ENCODE assay signal across 1 cellular context in the genomic region with DNA sequence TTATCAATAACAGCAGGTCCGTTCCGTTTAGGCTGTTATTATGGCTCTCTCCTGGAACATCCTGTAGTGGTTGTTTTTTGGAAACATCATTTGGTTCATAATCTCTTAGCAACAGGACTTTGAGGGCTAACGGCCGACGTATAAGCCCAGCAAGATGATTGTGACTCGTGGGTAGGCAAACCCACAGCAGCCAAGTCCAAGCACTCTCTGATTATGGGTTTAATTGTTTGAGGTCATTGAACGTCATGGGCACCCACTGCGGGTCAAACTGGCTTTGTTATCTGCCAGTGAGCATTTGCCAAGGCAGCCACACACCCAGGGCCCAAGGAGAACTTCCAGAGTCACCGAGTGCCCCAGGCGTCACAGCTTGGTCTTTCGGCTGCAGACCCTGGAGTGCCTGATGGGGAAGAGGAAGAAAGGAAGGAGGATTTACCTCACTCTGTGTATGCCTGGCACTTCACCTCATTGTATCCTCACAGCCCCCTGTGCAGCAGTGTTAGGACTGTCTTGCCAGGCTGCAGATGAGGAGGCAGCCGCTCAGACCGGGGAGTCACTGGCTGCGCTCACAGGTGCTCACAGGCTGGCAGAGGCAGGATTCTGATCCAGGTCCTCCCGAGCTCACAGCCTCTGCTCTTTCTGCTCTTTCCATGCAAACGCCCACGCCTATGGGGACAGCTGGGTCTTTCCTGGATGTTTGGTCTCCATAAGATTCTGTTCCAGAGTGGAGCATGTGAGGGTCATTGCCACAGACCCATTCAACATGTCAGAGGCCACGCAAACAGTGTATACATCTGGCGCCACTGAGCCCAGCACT.
TF ChIP-seq lines count a peak whose summit lies in the region.

No MANE protein-coding gene starts in this region.

TF ChIP-seq in SK-N-SH, 30 proteins besides CTCF, POLR2A, EP300 and RAD21 (continued from another document):
- TF ChIP-seq, protein P1, sequence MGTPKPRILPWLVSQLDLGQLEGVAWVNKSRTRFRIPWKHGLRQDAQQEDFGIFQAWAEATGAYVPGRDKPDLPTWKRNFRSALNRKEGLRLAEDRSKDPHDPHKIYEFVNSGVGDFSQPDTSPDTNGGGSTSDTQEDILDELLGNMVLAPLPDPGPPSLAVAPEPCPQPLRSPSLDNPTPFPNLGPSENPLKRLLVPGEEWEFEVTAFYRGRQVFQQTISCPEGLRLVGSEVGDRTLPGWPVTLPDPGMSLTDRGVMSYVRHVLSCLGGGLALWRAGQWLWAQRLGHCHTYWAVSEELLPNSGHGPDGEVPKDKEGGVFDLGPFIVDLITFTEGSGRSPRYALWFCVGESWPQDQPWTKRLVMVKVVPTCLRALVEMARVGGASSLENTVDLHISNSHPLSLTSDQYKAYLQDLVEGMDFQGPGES (IDR thresholded peaks at IDR 0.05; ENCODE audit: low read depth, low read length): no peak
- TF ChIP-seq, protein P2, sequence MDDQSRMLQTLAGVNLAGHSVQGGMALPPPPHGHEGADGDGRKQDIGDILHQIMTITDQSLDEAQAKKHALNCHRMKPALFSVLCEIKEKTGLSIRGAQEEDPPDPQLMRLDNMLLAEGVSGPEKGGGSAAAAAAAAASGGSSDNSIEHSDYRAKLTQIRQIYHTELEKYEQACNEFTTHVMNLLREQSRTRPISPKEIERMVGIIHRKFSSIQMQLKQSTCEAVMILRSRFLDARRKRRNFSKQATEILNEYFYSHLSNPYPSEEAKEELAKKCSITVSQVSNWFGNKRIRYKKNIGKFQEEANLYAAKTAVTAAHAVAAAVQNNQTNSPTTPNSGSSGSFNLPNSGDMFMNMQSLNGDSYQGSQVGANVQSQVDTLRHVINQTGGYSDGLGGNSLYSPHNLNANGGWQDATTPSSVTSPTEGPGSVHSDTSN (IDR thresholded peaks at IDR 0.05): no peak
- TF ChIP-seq, protein P3, sequence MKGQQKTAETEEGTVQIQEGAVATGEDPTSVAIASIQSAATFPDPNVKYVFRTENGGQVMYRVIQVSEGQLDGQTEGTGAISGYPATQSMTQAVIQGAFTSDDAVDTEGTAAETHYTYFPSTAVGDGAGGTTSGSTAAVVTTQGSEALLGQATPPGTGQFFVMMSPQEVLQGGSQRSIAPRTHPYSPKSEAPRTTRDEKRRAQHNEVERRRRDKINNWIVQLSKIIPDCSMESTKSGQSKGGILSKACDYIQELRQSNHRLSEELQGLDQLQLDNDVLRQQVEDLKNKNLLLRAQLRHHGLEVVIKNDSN (IDR thresholded peaks at IDR 0.05; ENCODE audit: borderline replicate concordance, low read depth): no peak
- TF ChIP-seq GATA2 (CRISPR knock-in tag; IDR thresholded peaks at IDR 0.05) (no peak), POLR2AphosphoS5 (IDR thresholded peaks at IDR 0.05; ENCODE audit: low read depth, low read length) (no peak), SIN3A (IDR thresholded peaks at IDR 0.05; ENCODE audit: borderline replicate concordance, low read depth, low read length) (no peak), ELF1 (IDR thresholded peaks at IDR 0.05) (no peak), MEF2A (IDR thresholded peaks at IDR 0.05; ENCODE audit: borderline replicate concordance, low read depth) (no peak), FOXM1 (IDR thresholded peaks at IDR 0.05; ENCODE audit: low read depth) (no peak), TCF12 (IDR thresholded peaks at IDR 0.05) (no peak), MXI1 (IDR thresholded peaks at IDR 0.05; ENCODE audit: low read depth, low read length) (no peak), TEAD4 (IDR thresholded peaks at IDR 0.05; ENCODE audit: borderline replicate concordance, insufficient read depth) (no peak), FOSL2 (IDR thresholded peaks at IDR 0.05; ENCODE audit: borderline replicate concordance, low read depth) (no peak)
